ENCODE assay signal across 14 cellular contexts in genomic region chr19:15321739-15322138, GRCh38. TPM values are rescaled to one million over a fixed set of nuclear protein-coding genes. Genes with fewer than 3 reads are reported as not detected.
DNase-seq lines count a peak whose midpoint lies in the region; ATAC-seq and TF ChIP-seq lines count a peak whose summit lies in the region.
"Had no signal": no experiment of that assay in that cellular context is flagged by ENCODE, and none has a peak within 500 bp of the region (broad histone marks: within the 10 kb centered on the region; RNA-seq: fewer than 3 reads in every experiment).

No MANE protein-coding gene starts in this region.

- peaks cover 88% of the 10 kb centered on the region for H3K4me1 Mint-ChIP-seq in activated T-cell treated with anti-CD3 and anti-CD28 coated beads, Interleukin-2, amount 50 U/mL, for 4 hours (ENCODE audit: low read depth)
- H3K4me1 Mint-ChIP-seq in WTC11, result peaks cover 75% of the 10 kb centered on the region

- H3K27ac Mint-ChIP-seq in WTC11, result peak overlapping the region; percentile 48

- CTCF ChIA-PET in WTC11 (lab: Charles Lee), result no interaction called here

- H3K36me3 Mint-ChIP-seq in activated T-cell treated with anti-CD3 and anti-CD28 coated beads, Interleukin-2, amount 50 U/mL, for 4 hours (ENCODE audit: insufficient read depth), result peaks cover 13% of the 10 kb centered on the region
- H3K36me3 Mint-ChIP-seq in WTC11, result no peaks in the 10 kb centered on the region

- H3K36me3 ChIP-seq in esophagus muscularis mucosa (no peaks in the 10 kb centered on the region), spleen (no peaks in the 10 kb centered on the region)
- H3K36me3 ChIP-seq: heart left ventricle, vagina had no signal

- POLR2A ChIA-PET in WTC11 (lab: Charles Lee), result no interaction called here

- no peaks in the 10 kb centered on the region for H3K27me3 ChIP-seq in esophagus muscularis mucosa
- no peaks in the 10 kb centered on the region for H3K27me3 ChIP-seq in spleen (replicated peaks in 1 of 7)
- H3K27me3 ChIP-seq: heart left ventricle, vagina had no signal

- H3K9me3 Mint-ChIP-seq in activated T-cell treated with anti-CD3 and anti-CD28 coated beads, Interleukin-2, amount 50 U/mL, for 4 hours, result no peaks in the 10 kb centered on the region
- H3K9me3 Mint-ChIP-seq in WTC11, result no peaks in the 10 kb centered on the region; the same call in 1 of the 2 replicates

- 78% methylated on average over 2 of the region's 2 CpGs for WGBS in esophagus muscularis mucosa
- 35 to 65% (median 59%) methylated on average over 2 of the region's 2 CpGs for WGBS in spleen, 5 donors

- TF ChIP-seq CTCF in WTC11 (IDR thresholded peaks at IDR 0.05) (no peak), esophagus muscularis mucosa (IDR thresholded peaks at IDR 0.05) (no peak), spleen (IDR thresholded peaks at IDR 0.05 in 8 of 11, conservative IDR thresholded peaks at IDR 0.05 in 3 of 11) (no peak)

- ATAC-seq in activated T-cell treated with anti-CD3 and anti-CD28 coated beads, Interleukin-2, amount 50 U/mL, for 4 hours, result no peak
- ATAC-seq in WTC11 (no peak), GM18502 (IDR thresholded peaks at IDR 0.05; ENCODE audit: poor library complexity, unreplicated experiment) (no peak)
- ATAC-seq: heart left ventricle had no signal

- no peak for DNase-seq in activated T-cell treated with anti-CD3 and anti-CD28 coated beads, Interleukin-2, amount 50 U/mL, for 4 hours
- DNase-seq in activated T-cell treated with anti-CD3 and anti-CD28 coated beads for 4 hours, result no peak
- no peak for DNase-seq in WTC11 (ENCODE audit: low spot score)
- no peak for DNase-seq in esophagus muscularis mucosa (ENCODE audit: extremely low spot score)
- no peak for DNase-seq in spleen
- no peak for DNase-seq in NOMO-1 treated with DMSO at 0.1 percent for 48 hours (lab: John Stamatoyannopoulos, UW; ENCODE audit: unreplicated experiment)
- no peak for DNase-seq in NCI-H2107 treated with DMSO at 0.1 percent for 48 hours (lab: John Stamatoyannopoulos, UW; ENCODE audit: unreplicated experiment)
- DNase-seq: DMS79, heart left ventricle, NCI-H1048, T1000 had no signal

- TF ChIP-seq EP300 in esophagus muscularis mucosa (IDR thresholded peaks at IDR 0.05), result no peak

- H3K4me1 ChIP-seq in esophagus muscularis mucosa (peaks cover 95 to 100% (median 100%) of the 10 kb centered on the region in 4 donors), spleen (peaks cover 86 to 100% (median 99%) of the 10 kb centered on the region in 6 donors)

- H3K27me3 Mint-ChIP-seq in activated T-cell treated with anti-CD3 and anti-CD28 coated beads, Interleukin-2, amount 50 U/mL, for 4 hours (ENCODE audit: low read depth), result no peaks in the 10 kb centered on the region
- no peaks in the 10 kb centered on the region for H3K27me3 Mint-ChIP-seq in WTC11 (ENCODE audit: low read depth)

- H3K4me3 ChIP-seq in esophagus muscularis mucosa (no peak overlapping the region), spleen (peak overlapping the region in 1 of 8 donors; percentile 4)
- H3K4me3 ChIP-seq: heart left ventricle, vagina had no signal

- peak overlapping the region; percentile 35 for H3K4me3 Mint-ChIP-seq in activated T-cell treated with anti-CD3 and anti-CD28 coated beads, Interleukin-2, amount 50 U/mL, for 4 hours
- H3K4me3 Mint-ChIP-seq in WTC11, result no peak overlapping the region

- H3K9me3 ChIP-seq in esophagus muscularis mucosa, result no peaks in the 10 kb centered on the region
- H3K9me3 ChIP-seq in spleen, result no peaks in the 10 kb centered on the region
- H3K9me3 ChIP-seq: heart left ventricle, vagina had no signal

- intact Hi-C loops in esophagus muscularis mucosa (cut with DNase I), result loop anchor here (5.0 kb wide), 1 partner anchor 39 kb away; no protein-coding TSS in a partner anchor
- intact Hi-C loops in spleen (cut with DNase I; ENCODE audit: low total_unique reads), result loop anchor here (10.0 kb wide), 1 partner anchor 57 kb away; no protein-coding TSS in a partner anchor

- H3K27ac ChIP-seq in esophagus muscularis mucosa (replicated peaks in 1 of 4) (peak overlapping the region; percentile 0 to 10 (median 6)), spleen (peak overlapping the region in 6 of 8 donors; percentile 9 to 63 (median 45))
- H3K27ac ChIP-seq: parathyroid adenoma, vagina had no signal

- TF ChIP-seq POLR2A in esophagus muscularis mucosa (IDR thresholded peaks at IDR 0.05; ENCODE audit: low read depth) (no peak), spleen (IDR thresholded peaks at IDR 0.05) (no peak)

TF ChIP-seq in WTC11, 78 proteins besides CTCF, POLR2A, EP300 and RAD21 (continues in another document):
- TF ChIP-seq CBFB (CRISPR knock-in tag; IDR thresholded peaks at IDR 0.05; ENCODE audit: low read depth), result no peak
- TF ChIP-seq KAT7 (CRISPR knock-in tag; IDR thresholded peaks at IDR 0.05; ENCODE audit: borderline replicate concordance), result no peak
- TF ChIP-seq CREB1 (CRISPR knock-in tag; IDR thresholded peaks at IDR 0.05), result no peak
- no peak for TF ChIP-seq ETV6 (CRISPR knock-in tag; IDR thresholded peaks at IDR 0.05)
- TF ChIP-seq CREM (CRISPR knock-in tag; IDR thresholded peaks at IDR 0.05), result no peak
- no peak for TF ChIP-seq ATF2 (CRISPR knock-in tag; IDR thresholded peaks at IDR 0.05; ENCODE audit: borderline replicate concordance, low read depth)
- TF ChIP-seq ZNF281 (CRISPR knock-in tag; IDR thresholded peaks at IDR 0.05), result no peak
- no peak for TF ChIP-seq E2F5 (CRISPR knock-in tag; IDR thresholded peaks at IDR 0.05)
- TF ChIP-seq IRF2 (CRISPR knock-in tag; IDR thresholded peaks at IDR 0.05; ENCODE audit: borderline replicate concordance, low read depth), result no peak
- TF ChIP-seq ERG (CRISPR knock-in tag; IDR thresholded peaks at IDR 0.05), result no peak

RNA-seq across cellular contexts. Expression of gene BRD4, which starts 10.6 kb away (rescaled TPM):
- total RNA-seq in activated T-cell treated with anti-CD3 and anti-CD28 coated beads, Interleukin-2, amount 50 U/mL, for 4 hours, result 100 to 1,000 TPM; 102 to 113 (median 112) TPM
- total RNA-seq in WTC11 (2021) (127 to 130 TPM (median 128 TPM) in 3 replicates), esophagus muscularis mucosa (10 to 100 TPM; 34.1 to 48.1 (median 37.5) TPM), spleen (100 to 1,000 TPM in 4 of 7 donors, 10 to 100 TPM in 3; 50.7 to 146 (median 124) TPM)
- polyA plus RNA-seq in spleen, result 10 to 100 TPM; 10.3 to 35.9 (median 14.2) TPM

RNA-seq across cellular contexts. Expression of gene AKAP8, which starts 57.8 kb away (rescaled TPM):
- total RNA-seq in activated T-cell treated with anti-CD3 and anti-CD28 coated beads, Interleukin-2, amount 50 U/mL, for 4 hours, result 10 to 100 TPM; 83.0 to 88.8 (median 88.0) TPM
- 49.1 to 65.9 TPM (median 51.3 TPM) in 3 replicates for total RNA-seq in WTC11 (2021)
- 10 to 100 TPM; 25.2 to 34.3 (median 29.6) TPM for total RNA-seq in esophagus muscularis mucosa
- 10 to 100 TPM; 24.9 to 51.3 (median 48.9) TPM for total RNA-seq in spleen
- 10 to 100 TPM; 13.9 to 24.8 (median 21.9) TPM for polyA plus RNA-seq in spleen
